In genomic region chrX:136953867-136954787, GRCh38 we compare ENCODE assay signal across 8 cellular contexts.
DNase-seq lines count a peak whose midpoint lies in the region; ATAC-seq, FAIRE-seq and TF ChIP-seq lines count a peak whose summit lies in the region.

No MANE protein-coding gene starts in this region.

- H3K4me1 ChIP-seq in body of pancreas, result no peaks in the 10 kb centered on the region

- H3K36me3 ChIP-seq in body of pancreas (replicated peaks in 1 of 2; ENCODE audit: insufficient read depth in 1 of 2, low read depth in 2 of 2), result no peaks in the 10 kb centered on the region

- DNase-seq in NCI-H1436 treated with DMSO at 0.1 percent for 48 hours (lab: John Stamatoyannopoulos, UW) (peak; percentile 7), T-helper 22 cell (ENCODE audit: low read depth) (peak; percentile 9), body of pancreas (peak; percentile 69 to 86 (median 77)), iris pigment epithelial cell (ENCODE audit: low read depth) (peak; percentile 81)
- DNase-seq in stimulated activated CD4-positive, alpha-beta T cell treated with anti-CD3 and anti-CD28 coated beads, Interleukin-4, amount 100 ng/mL, for 1 hour, result peak; percentile 51

- TF ChIP-seq CTCF in body of pancreas (IDR thresholded peaks at IDR 0.05), result peak; percentile 37 to 57 (median 48)

- TF ChIP-seq POLR2A in body of pancreas (IDR thresholded peaks at IDR 0.05), result no peak

- intact Hi-C loops in body of pancreas (cut with DNase I), result no loop called here

- peak; percentile 82 for FAIRE-seq in A204.1 (lab: Jason Lieb, UNC)

- no peaks in the 10 kb centered on the region for H3K27me3 ChIP-seq in body of pancreas

- H3K27ac ChIP-seq in body of pancreas, result no peak overlapping the region

- WGBS in body of pancreas, 2 donors, result 52 to 59% methylated on average over 22 to 26 of the region's 26 CpGs

- H3K4me3 ChIP-seq in body of pancreas, result no peak overlapping the region

- no peaks in the 10 kb centered on the region for H3K9me3 ChIP-seq in body of pancreas

- ATAC-seq in GM18502 (IDR thresholded peaks at IDR 0.05; ENCODE audit: poor library complexity, unreplicated experiment) (peak; percentile 95), HG02885 (IDR thresholded peaks at IDR 0.05; ENCODE audit: poor library complexity, unreplicated experiment) (peak; percentile 87), body of pancreas (peak; percentile 64)

Comparison
In these comparisons a context has a peak if more than half of its experiments do, and no peak if none do; other contexts are left out.
1. DNase-seq: peak in every context shown above with its lines; median percentile 81 in iris pigment epithelial cell; 77 in body of pancreas; 51 in stimulated activated CD4-positive, alpha-beta T cell treated with anti-CD3 and anti-CD28 coated beads, Interleukin-4, amount 100 ng/mL, for 1 hour; 9 in T-helper 22 cell; 7 in NCI-H1436 treated with DMSO at 0.1 percent for 48 hours.